In genomic region chr6:37202788-37203491, GRCh38 we compare ENCODE assay signal across 14 cellular contexts. TPM values are rescaled to one million over a fixed set of nuclear protein-coding genes. Genes with fewer than 3 reads are reported as not detected.
A peak's percentile ranks its signal among the peaks of the same experiment; 100 is the strongest.
DNase-seq lines count a peak whose midpoint lies in the region; ATAC-seq and TF ChIP-seq lines count a peak whose summit lies in the region.
"Had no signal": no experiment of that assay in that cellular context is flagged by ENCODE, and none has a peak within 500 bp of the region (broad histone marks: within the 10 kb centered on the region; RNA-seq: fewer than 3 reads in every experiment).

No MANE protein-coding gene starts in this region.

- no peak overlapping the region for H2AFZ ChIP-seq in DND-41 (ENCODE audit: low read depth, low read length)

- no peak for TF ChIP-seq CTCF in DND-41 (IDR thresholded peaks at IDR 0.05; ENCODE audit: borderline replicate concordance, extremely low read depth, low read length, poor library complexity, severe bottlenecking)
- TF ChIP-seq CTCF in RWPE2 (IDR thresholded peaks at IDR 0.05; ENCODE audit: poor library complexity, severe bottlenecking), result no peak
- no peak for TF ChIP-seq CTCF in endodermal cell (conservative IDR thresholded peaks at IDR 0.05)

- no peaks in the 10 kb centered on the region for H3K36me3 Mint-ChIP-seq in endodermal cell (ENCODE audit: low read depth)

- H3K27me3 ChIP-seq in DND-41 (ENCODE audit: insufficient read depth, low read length, poor library complexity), result no peaks in the 10 kb centered on the region
- no peaks in the 10 kb centered on the region for H3K27me3 ChIP-seq in RWPE2 (ENCODE audit: insufficient read depth, poor library complexity, severe bottlenecking)
- no peaks in the 10 kb centered on the region for H3K27me3 ChIP-seq in endodermal cell (ENCODE audit: control insufficient read depth, insufficient read depth, low read length, poor library complexity, severe bottlenecking)
- H3K27me3 ChIP-seq: BE2C had no signal

- H3K4me3 ChIP-seq in DND-41 (ENCODE audit: low read depth in 1 of 2, low read length in 2 of 2) (no peak overlapping the region), RWPE2 (ENCODE audit: severe bottlenecking) (no peak overlapping the region), endodermal cell (ENCODE audit: low read length) (no peak overlapping the region)
- H3K4me3 ChIP-seq: SJCRH30 had no signal

- WGBS in endodermal cell (ENCODE audit: insufficient coverage in 1 of 2, insufficient read length in 1 of 2), 2 experiments, result 89 to 90% methylated on average over 2 to 7 of the region's 7 CpGs

- no peaks in the 10 kb centered on the region for H4K20me1 ChIP-seq in DND-41 (ENCODE audit: insufficient read depth, low read length)

- H3K9me3 Mint-ChIP-seq in endodermal cell, result no peaks in the 10 kb centered on the region
- H3K9me3 Mint-ChIP-seq: H9 had no signal

- H3K27ac ChIP-seq in DND-41 (ENCODE audit: low read length), result peak overlapping the region; percentile 4
- H3K27ac ChIP-seq in RWPE2 (ENCODE audit: poor library complexity, severe bottlenecking), result no peak overlapping the region
- no peak overlapping the region for H3K27ac ChIP-seq in endodermal cell (ENCODE audit: low read depth, low read length)
- H3K27ac ChIP-seq: SJCRH30, WERI-Rb-1 had no signal

- H3K79me2 ChIP-seq in DND-41 (ENCODE audit: insufficient read depth, low read length), result no peaks in the 10 kb centered on the region

- intact Hi-C loops in left ventricle myocardium superior (cut with micrococcal nuclease), result no loop called here

- no peaks in the 10 kb centered on the region for H3K27me3 Mint-ChIP-seq in endodermal cell (ENCODE audit: insufficient read depth)

- no peak for ATAC-seq in DND-41 (ENCODE audit: insufficient read depth, low read depth)
- ATAC-seq in RWPE2 (ENCODE audit: low read depth), result peak; percentile 62
- ATAC-seq in left ventricle myocardium superior, result no peak

- H3K4me2 ChIP-seq in DND-41 (ENCODE audit: insufficient read depth, low read length), result no peak overlapping the region

- H3K4me1 Mint-ChIP-seq in endodermal cell, result no peaks in the 10 kb centered on the region

- no peak overlapping the region for H3K9ac ChIP-seq in DND-41 (ENCODE audit: low read depth, low read length)
- H3K9ac ChIP-seq in endodermal cell (ENCODE audit: extremely low read depth, low read length, poor library complexity, severe bottlenecking), result no peak overlapping the region

- H3K27ac Mint-ChIP-seq in endodermal cell, result peak overlapping the region; percentile 4
- H3K27ac Mint-ChIP-seq: H9 had no signal

- H3K9me3 ChIP-seq in DND-41 (ENCODE audit: insufficient read depth, low read length, severe bottlenecking), result no peaks in the 10 kb centered on the region
- no peaks in the 10 kb centered on the region for H3K9me3 ChIP-seq in RWPE2 (ENCODE audit: severe bottlenecking)
- H3K9me3 ChIP-seq in endodermal cell (ENCODE audit: control insufficient read depth, low read length), result no peaks in the 10 kb centered on the region
- H3K9me3 ChIP-seq: BE2C, SJCRH30 had no signal

- no peak overlapping the region for H3K4me3 Mint-ChIP-seq in endodermal cell
- H3K4me3 Mint-ChIP-seq: H9 had no signal

- H3K36me3 ChIP-seq in DND-41 (ENCODE audit: insufficient read depth, low read length) (no peaks in the 10 kb centered on the region), RWPE2 (ENCODE audit: low read depth) (no peaks in the 10 kb centered on the region), endodermal cell (ENCODE audit: control insufficient read depth, insufficient read depth, low read length) (no peaks in the 10 kb centered on the region)
- H3K36me3 ChIP-seq: BE2C, SJCRH30, WERI-Rb-1 had no signal

- DNase-seq in A172 (ENCODE audit: low spot score) (peak; percentile 65), DND-41 (no peak), RWPE2 (ENCODE audit: low spot score) (no peak), endodermal cell (peak; percentile 6), NCI-H1092 (lab: John Stamatoyannopoulos, UW) (no peak), left ventricle myocardium superior (no peak), NCI-H1105 (lab: John Stamatoyannopoulos, UW) (no peak)
- DNase-seq in stimulated activated naive CD4-positive, alpha-beta T cell treated with Interleukin-2 at 50 U/mL for 16 hours (lab: John Stamatoyannopoulos, UW), result no peak
- DNase-seq: BE2C, cortex of kidney, H9, NCI-H524, SJCRH30, WERI-Rb-1 had no signal

- H3K4me1 ChIP-seq in DND-41 (ENCODE audit: insufficient read depth, low read length), result peaks cover 62% of the 10 kb centered on the region
- peaks cover 15% of the 10 kb centered on the region for H3K4me1 ChIP-seq in RWPE2 (ENCODE audit: insufficient read depth, poor library complexity, severe bottlenecking)
- no peaks in the 10 kb centered on the region for H3K4me1 ChIP-seq in endodermal cell (ENCODE audit: control insufficient read depth, insufficient read depth, low read length)
- H3K4me1 ChIP-seq: BE2C had no signal

RNA-seq across cellular contexts. Expression of gene PIM1, which starts 33.0 kb away (rescaled TPM):
- 10.6 and 20.7 TPM in 2 replicates for total RNA-seq in A172 (2014; rRNA removed; shearing (Covaris generic))
- 10 to 100 TPM; 43.9 to 65.3 TPM for total RNA-seq in endodermal cell
- polyA plus RNA-seq in endodermal cell (2013, experiment 1 of 2), result 46.6 TPM
- 45.2 TPM for polyA plus RNA-seq in endodermal cell (2013, experiment 2 of 2)
- 35.0 TPM for total RNA-seq in left ventricle myocardium superior

RNA-seq across cellular contexts. Expression of gene TBC1D22B, which starts 54.6 kb away (rescaled TPM):
- total RNA-seq in A172 (2014; rRNA removed; shearing (Covaris generic)), result 3.4 and 4.2 TPM in 2 replicates
- total RNA-seq in endodermal cell (10 to 100 TPM; 13.8 to 20.1 TPM), left ventricle myocardium superior (6.3 TPM)
- polyA plus RNA-seq in endodermal cell (2013, experiment 1 of 2), result 13.9 TPM
- polyA plus RNA-seq in endodermal cell (2013, experiment 2 of 2), result 13.1 TPM

RNA-seq across cellular contexts. Expression of gene TMEM217, which starts 55.0 kb away (rescaled TPM):
- 0.12 and 3.2 TPM in 2 replicates for total RNA-seq in A172 (2014; rRNA removed; shearing (Covaris generic))
- total RNA-seq in endodermal cell (1 to 10 TPM in 1 of 2 donors, under 1 TPM in 1; 0.95 to 1.6 TPM), left ventricle myocardium superior (not detected)
- polyA plus RNA-seq in endodermal cell (2013, experiment 1 of 2), result 0.43 TPM
- polyA plus RNA-seq in endodermal cell (2013, experiment 2 of 2), result 0.41 TPM

Comparison
In these comparisons a context has a peak if more than half of its experiments do, and no peak if none do; other contexts are left out.
1. DNase-seq: peak in A172 (single experiment) and endodermal cell (single experiment); none in DND-41 (single experiment), RWPE2 (single experiment), stimulated activated naive CD4-positive, alpha-beta T cell treated with Interleukin-2 at 50 U/mL for 16 hours (single experiment), NCI-H1092 (single experiment), left ventricle myocardium superior (single experiment) and NCI-H1105 (single experiment).